ENCODE assay signal across 17 cellular contexts in the genomic region with DNA sequence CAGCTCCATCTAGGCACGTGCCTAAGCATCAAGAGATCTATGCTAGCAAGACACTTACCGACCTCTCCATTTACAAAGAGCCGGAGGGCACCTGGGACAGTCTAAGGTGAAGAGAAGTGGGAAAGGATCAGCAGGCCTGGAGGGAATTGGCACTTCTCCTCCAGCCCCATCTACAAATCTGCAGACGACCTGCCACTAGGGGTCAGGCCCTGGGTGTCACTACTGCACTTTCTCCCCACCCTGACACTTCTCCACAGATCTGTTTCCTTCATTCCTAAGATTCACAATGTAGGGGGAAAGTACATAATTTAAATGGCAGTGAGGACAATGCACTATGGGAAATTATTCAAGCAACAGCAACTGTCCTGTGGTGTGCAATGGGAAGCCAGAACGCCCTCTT. TPM values are rescaled to one million over a fixed set of nuclear protein-coding genes. Genes with fewer than 3 reads are reported as not detected.
DNase-seq lines count a peak whose midpoint lies in the region; ATAC-seq and TF ChIP-seq lines count a peak whose summit lies in the region.
"Had no signal": no experiment of that assay in that cellular context is flagged by ENCODE, and none has a peak within 500 bp of the region (broad histone marks: within the 10 kb centered on the region; RNA-seq: fewer than 3 reads in every experiment).

No MANE protein-coding gene starts in this region.

- intact Hi-C loops in Panc1 (cut with micrococcal nuclease; ENCODE audit: unreplicated experiment), result no loop called here

- no peak overlapping the region for H3K27ac ChIP-seq in Panc1 (ENCODE audit: low read length)
- no peak overlapping the region for H3K27ac ChIP-seq in neural progenitor cell
- H3K27ac ChIP-seq: tibial nerve had no signal

- CTCF ChIA-PET in Panc1 (lab: Charles Lee), result no interaction called here

- H3K36me3 Mint-ChIP-seq in neural progenitor cell, result peaks cover 31% of the 10 kb centered on the region
- peaks cover 1% of the 10 kb centered on the region for H3K36me3 Mint-ChIP-seq in T-helper 2 cell treated with Interferon-gamma antibody and Interleukin-4, amounts not matched to agents 5 μg/mL and 100 μg/mL, for 36 hours (ENCODE audit: low read depth)

- DNase-seq in NCI-H82 (lab: John Stamatoyannopoulos, UW) (peak; percentile 23), NCI-H82 treated with DMSO at 0.1 percent for 48 hours (lab: John Stamatoyannopoulos, UW; ENCODE audit: unreplicated experiment) (no peak), Panc1 (ENCODE audit: low read depth, low spot score) (no peak), neural progenitor cell (ENCODE audit: low spot score) (no peak), NCI-H2171 treated with DMSO at 0.1 percent for 48 hours (lab: John Stamatoyannopoulos, UW) (no peak)
- DNase-seq in T-helper 2 cell treated with Interferon-gamma antibody and Interleukin-4, amounts not matched to agents 5 μg/mL and 100 μg/mL, for 36 hours (ENCODE audit: low spot score), result no peak
- DNase-seq: activated CD4-positive, alpha-beta T cell treated with anti-CD3 and anti-CD28 coated beads for 1 hour; activated naive CD8-positive, alpha-beta T cell treated with anti-CD3 and anti-CD28 coated beads for 36 hours; CD8-positive, alpha-beta T cell; central memory CD4-positive, alpha-beta T cell; GF-D8; MV-4-11; NCI-H2171; stimulated activated CD4-positive, alpha-beta T cell treated with anti-CD3 and anti-CD28 coated beads, Interleukin-1b, Interleukin-23, amount 100 ng/mL, for 48 hours; T-helper 1 cell had no signal

- in situ Hi-C loops in Panc1 (cut with HindIII; ENCODE audit: low pct_unique_long_range_greater_than_20kb, low sequenced_read_pairs), result no loop called here

- H4K20me1 ChIP-seq in neural progenitor cell (ENCODE audit: low read depth), result no peaks in the 10 kb centered on the region

- POLR2A ChIA-PET in Panc1 (lab: Charles Lee), result no interaction called here

- no peaks in the 10 kb centered on the region for H3K27me3 Mint-ChIP-seq in neural progenitor cell (ENCODE audit: insufficient read depth, low read depth)
- no peaks in the 10 kb centered on the region for H3K27me3 Mint-ChIP-seq in T-helper 2 cell treated with Interferon-gamma antibody and Interleukin-4, amounts not matched to agents 5 μg/mL and 100 μg/mL, for 36 hours (ENCODE audit: low read depth)
- H3K27me3 Mint-ChIP-seq: activated naive CD8-positive, alpha-beta T cell treated with anti-CD3 and anti-CD28 coated beads for 36 hours had no signal

- no peak overlapping the region for H3K4me3 Mint-ChIP-seq in neural progenitor cell
- H3K4me3 Mint-ChIP-seq in T-helper 2 cell treated with Interferon-gamma antibody and Interleukin-4, amounts not matched to agents 5 μg/mL and 100 μg/mL, for 36 hours, result no peak overlapping the region
- H3K4me3 Mint-ChIP-seq: activated naive CD8-positive, alpha-beta T cell treated with anti-CD3 and anti-CD28 coated beads for 36 hours; CD8-positive, alpha-beta T cell had no signal

- H3K4me2 ChIP-seq in neural progenitor cell, result no peak overlapping the region

- H3K4me1 Mint-ChIP-seq in neural progenitor cell, result no peaks in the 10 kb centered on the region
- H3K4me1 Mint-ChIP-seq in T-helper 2 cell treated with Interferon-gamma antibody and Interleukin-4, amounts not matched to agents 5 μg/mL and 100 μg/mL, for 36 hours (ENCODE audit: low read depth), result peaks cover 5% of the 10 kb centered on the region
- H3K4me1 Mint-ChIP-seq: activated naive CD8-positive, alpha-beta T cell treated with anti-CD3 and anti-CD28 coated beads for 36 hours had no signal

- H3K27me3 ChIP-seq in Panc1 (ENCODE audit: control insufficient read depth, insufficient read depth, low read length) (no peaks in the 10 kb centered on the region), neural progenitor cell (no peaks in the 10 kb centered on the region)
- H3K27me3 ChIP-seq: tibial nerve had no signal

- H3K79me2 ChIP-seq in neural progenitor cell (ENCODE audit: low read depth), result no peaks in the 10 kb centered on the region

- no peak overlapping the region for H2AFZ ChIP-seq in neural progenitor cell (replicated peaks)

- H3K4me1 ChIP-seq in Panc1 (ENCODE audit: control insufficient read depth, insufficient read depth, low read length) (no peaks in the 10 kb centered on the region), neural progenitor cell (no peaks in the 10 kb centered on the region)
- H3K4me1 ChIP-seq: tibial nerve had no signal

- TF ChIP-seq CTCF in Panc1 (IDR thresholded peaks at IDR 0.05), result peak; percentile 40
- TF ChIP-seq CTCF in neural progenitor cell (IDR thresholded peaks at IDR 0.05), result peak; percentile 17

- H3K9ac ChIP-seq in neural progenitor cell, result no peak overlapping the region

- no peak for ATAC-seq in Panc1
- ATAC-seq: CD8-positive, alpha-beta T cell had no signal

- H3K36me3 ChIP-seq in Panc1 (ENCODE audit: control insufficient read depth, insufficient read depth, low read length), result no peaks in the 10 kb centered on the region
- no peaks in the 10 kb centered on the region for H3K36me3 ChIP-seq in neural progenitor cell

- no peak overlapping the region for H3K27ac Mint-ChIP-seq in neural progenitor cell
- H3K27ac Mint-ChIP-seq in T-helper 2 cell treated with Interferon-gamma antibody and Interleukin-4, amounts not matched to agents 5 μg/mL and 100 μg/mL, for 36 hours, result no peak overlapping the region
- H3K27ac Mint-ChIP-seq: activated naive CD8-positive, alpha-beta T cell treated with anti-CD3 and anti-CD28 coated beads for 36 hours; CD8-positive, alpha-beta T cell had no signal

- no peaks in the 10 kb centered on the region for H3F3A ChIP-seq in neural progenitor cell (ENCODE audit: low read depth)

- H3K4me3 ChIP-seq in Panc1 (ENCODE audit: low read depth in 2 of 2, low read length in 2 of 2) (no peak overlapping the region), neural progenitor cell (no peak overlapping the region)
- H3K4me3 ChIP-seq: tibial nerve had no signal

- H3K9me3 ChIP-seq in Panc1 (ENCODE audit: control insufficient read depth, insufficient read depth, low read depth, low read length) (no peaks in the 10 kb centered on the region), neural progenitor cell (ENCODE audit: low read depth) (no peaks in the 10 kb centered on the region)
- H3K9me3 ChIP-seq: tibial nerve had no signal

- H3K9me3 Mint-ChIP-seq in neural progenitor cell, result no peaks in the 10 kb centered on the region
- H3K9me3 Mint-ChIP-seq in T-helper 2 cell treated with Interferon-gamma antibody and Interleukin-4, amounts not matched to agents 5 μg/mL and 100 μg/mL, for 36 hours, result no peaks in the 10 kb centered on the region
- H3K9me3 Mint-ChIP-seq: activated naive CD8-positive, alpha-beta T cell treated with anti-CD3 and anti-CD28 coated beads for 36 hours; CD8-positive, alpha-beta T cell had no signal

- no TSS peak for BruUV-seq in Panc1 (replicated peaks; lab: Mats Ljungman, UMichigan)

RNA-seq across cellular contexts. Expression of a gene that starts 8.1 kb away (rescaled TPM):
- total RNA-seq in Panc1 (2021; ENCODE audit: unreplicated experiment) (12.1 TPM), neural progenitor cell (ENCODE audit: low replicate concordance) (25.8 and 30.0 TPM in 2 replicates)
- polyA plus RNA-seq in Panc1 (2012; ENCODE audit: insufficient read length), result 8.9 TPM

RNA-seq across cellular contexts. Expression of a gene that starts 18.4 kb away (rescaled TPM):
- not detected for total RNA-seq in Panc1 (2021; ENCODE audit: unreplicated experiment)
- not detected for polyA plus RNA-seq in Panc1 (2012; ENCODE audit: insufficient read length)
- total RNA-seq in neural progenitor cell (ENCODE audit: low replicate concordance), result not detected in 2 replicates
- total RNA-seq: activated naive CD8-positive, alpha-beta T cell treated with anti-CD3 and anti-CD28 coated beads for 36 hours; CD8-positive, alpha-beta T cell; myocyte; tibial nerve had no signal

RNA-seq across cellular contexts. Expression of a gene that starts 27.5 kb away (rescaled TPM):
- not detected for total RNA-seq in Panc1 (2021; ENCODE audit: unreplicated experiment)
- polyA plus RNA-seq in Panc1 (2012; ENCODE audit: insufficient read length), result 0.16 TPM
- total RNA-seq in neural progenitor cell (ENCODE audit: low replicate concordance), result not detected in 2 replicates
- total RNA-seq: activated naive CD8-positive, alpha-beta T cell treated with anti-CD3 and anti-CD28 coated beads for 36 hours; CD8-positive, alpha-beta T cell; myocyte; tibial nerve had no signal

RNA-seq across cellular contexts. Expression of a gene that starts 44.1 kb away (rescaled TPM):
- not detected for total RNA-seq in Panc1 (2021; ENCODE audit: unreplicated experiment)
- not detected for polyA plus RNA-seq in Panc1 (2012; ENCODE audit: insufficient read length)
- total RNA-seq in neural progenitor cell (ENCODE audit: low replicate concordance), result not detected in 2 replicates
- total RNA-seq: activated naive CD8-positive, alpha-beta T cell treated with anti-CD3 and anti-CD28 coated beads for 36 hours; CD8-positive, alpha-beta T cell; myocyte; tibial nerve had no signal
